ENCODE assay signal across 15 cellular contexts in genomic region chr15:100758554-100758953, GRCh38.
"Had no signal": no experiment of that assay in that cellular context is flagged by ENCODE, and none has a peak within 500 bp of the region (broad histone marks: within the 10 kb centered on the region; RNA-seq: fewer than 3 reads in every experiment).

No MANE protein-coding gene starts in this region.

- H3K4me3 ChIP-seq: adrenal gland, esophagus squamous epithelium, lower lobe of right lung, thoracic aorta, upper lobe of left lung had no signal

- DNase-seq: activated CD8-positive, alpha-beta T cell treated with anti-CD3 and anti-CD28 coated beads, Interleukin-2, amount 10 ng/mL, durations not matched to agents 7 days and 5 days; activated T-cell treated with anti-CD3 and anti-CD28 coated beads, Interleukin-2, amount 50 U/mL, for 4 hours; effector CD8-positive, alpha-beta T cell; esophagus squamous epithelium; hypothalamus; islet precursor cell; left colon; lower lobe of right lung; retina; stimulated activated naive B cell treated with anti-CD40 and anti-IgM and Interleukin-4, amounts not matched to agents 10 μg/mL and 1 μg/mL and 100 μg/mL, for 72 hours; T1000; upper lobe of left lung had no signal

- H3K27me3 ChIP-seq: esophagus squamous epithelium, upper lobe of left lung had no signal

- ATAC-seq: activated CD8-positive, alpha-beta T cell treated with anti-CD3 and anti-CD28 coated beads, Interleukin-2, amount 10 ng/mL, durations not matched to agents 7 days and 5 days; activated T-cell treated with anti-CD3 and anti-CD28 coated beads, Interleukin-2, amount 50 U/mL, for 4 hours; left colon; lower lobe of right lung; natural killer cell treated with Interleukin-12 subunit alpha and Interleukin-12 subunit beta and Interleukin-15 and Interleukin-18, amount 100 ng/mL, for 72 hours; stimulated activated naive B cell treated with anti-CD40 and anti-IgM and Interleukin-4, amounts not matched to agents 10 μg/mL and 1 μg/mL and 100 μg/mL, for 72 hours had no signal

- H3K27ac ChIP-seq: adrenal gland, lower lobe of right lung, thoracic aorta, upper lobe of left lung had no signal

- H3K36me3 ChIP-seq: adrenal gland, esophagus squamous epithelium, lower lobe of right lung, thoracic aorta, upper lobe of left lung had no signal

- H3K9me3 ChIP-seq: adrenal gland, esophagus squamous epithelium, lower lobe of right lung, thoracic aorta, upper lobe of left lung had no signal

- H3K4me1 ChIP-seq: lower lobe of right lung had no signal
